Comparison of ENCODE assay signal across 16 cellular contexts in the genomic region with DNA sequence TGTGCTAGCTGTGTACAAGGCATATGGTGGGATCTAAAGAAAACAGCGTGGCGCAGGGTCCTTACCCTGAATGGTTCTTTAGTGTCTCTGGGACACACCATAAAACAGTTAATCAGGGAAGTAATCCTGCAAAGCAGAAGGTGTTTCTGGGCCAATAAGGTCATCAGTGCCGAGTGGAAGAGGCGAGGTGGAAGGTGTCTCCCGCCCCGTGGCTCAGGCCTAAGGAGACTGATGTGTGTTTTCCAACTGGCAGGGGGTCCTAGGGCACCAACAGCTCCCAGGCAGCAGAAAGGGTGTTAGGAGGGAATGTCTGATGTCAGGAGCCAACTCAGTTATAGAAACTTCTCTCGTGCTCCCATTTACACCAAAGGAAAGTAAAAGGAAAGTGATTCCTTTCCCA.
DNase-seq lines count a peak whose midpoint lies in the region; ATAC-seq and TF ChIP-seq lines count a peak whose summit lies in the region.
"Had no signal": no experiment of that assay in that cellular context is flagged by ENCODE, and none has a peak within 500 bp of the region (broad histone marks: within the 10 kb centered on the region; RNA-seq: fewer than 3 reads in every experiment).

No MANE protein-coding gene starts in this region.

- peak overlapping the region; percentile 73 for H3K4ac ChIP-seq in IMR-90 (ENCODE audit: low read depth, low read length)

- H2AK5ac ChIP-seq in IMR-90 (ENCODE audit: low read depth, low read length): peak overlapping the region; percentile 88

- peak overlapping the region; percentile 36; the same call in 1 of the 3 replicates for H2BK15ac ChIP-seq in IMR-90 (ENCODE audit: low read depth, low read length)

- no peaks in the 10 kb centered on the region for H3K9me3 ChIP-seq in IMR-90 (ENCODE audit: control insufficient read depth, insufficient read depth, low read length)
- no peaks in the 10 kb centered on the region for H3K9me3 ChIP-seq in left lung
- no peaks in the 10 kb centered on the region for H3K9me3 ChIP-seq in stomach smooth muscle (ENCODE audit: control insufficient read depth in 2 of 2, low read length in 2 of 2)
- H3K9me3 ChIP-seq: body of pancreas had no signal

- no TSS peak for BruUV-seq in IMR-90 (replicated peaks; lab: Mats Ljungman, UMichigan)

- CTCF ChIA-PET in IMR-90 (lab: Yijun Ruan, JAX): no interaction called here

- peaks cover 13% of the 10 kb centered on the region for H3K9me3 Mint-ChIP-seq in glutamatergic neuron (ENCODE audit: unreplicated experiment)
- H3K9me3 Mint-ChIP-seq: activated T-helper 17 cell treated with anti-CD3 and anti-CD28 coated beads, Interleukin-2, amount 50 U/mL, for 72 hours; GM23338; memory B cell; T-helper 1 cell treated with Interleukin-12 subunit alpha and Interleukin-12 subunit beta and Interleukin-4 antibody, amounts not matched to agents 30 μg/mL and 1 μg/mL, for 36 hours had no signal

- no peaks in the 10 kb centered on the region for H3K36me3 Mint-ChIP-seq in glutamatergic neuron (ENCODE audit: unreplicated experiment)

- peak overlapping the region; percentile 38 for H2AK9ac ChIP-seq in IMR-90 (replicated peaks; ENCODE audit: low read depth, low read length, poor library complexity)

- H3K4me1 ChIP-seq in IMR-90 (ENCODE audit: control insufficient read depth, insufficient read depth, low read length): peaks cover 41% of the 10 kb centered on the region
- peaks cover 63 to 77% of the 10 kb centered on the region in 2 donors for H3K4me1 ChIP-seq in left lung
- H3K4me1 ChIP-seq in stomach smooth muscle (ENCODE audit: control insufficient read depth, insufficient read depth, low read length): peaks cover 94% of the 10 kb centered on the region
- H3K4me1 ChIP-seq: parathyroid adenoma had no signal

- in situ Hi-C loops in IMR-90 (cut with MboI; ENCODE audit: low sequenced_read_pairs): no loop called here

- H3K27me3 Mint-ChIP-seq in glutamatergic neuron (ENCODE audit: unreplicated experiment): peaks cover 10% of the 10 kb centered on the region
- H3K27me3 Mint-ChIP-seq: activated T-helper 17 cell treated with anti-CD3 and anti-CD28 coated beads, Interleukin-2, amount 50 U/mL, for 72 hours; memory B cell had no signal

- TF ChIP-seq POLR2A in IMR-90 (IDR thresholded peaks at IDR 0.05; ENCODE audit: low read depth, low read length): no peak

- intact Hi-C loops in IMR-90 (cut with micrococcal nuclease) (no loop called here), left lung (cut with DNase I) (no loop called here)

- H4K20me1 ChIP-seq in IMR-90 (ENCODE audit: insufficient read depth, low read length): peaks cover 6% of the 10 kb centered on the region

- H3K23ac ChIP-seq in IMR-90 (ENCODE audit: low read depth, low read length): peak overlapping the region; percentile 37

- H2BK20ac ChIP-seq in IMR-90 (ENCODE audit: low read depth, low read length): peak overlapping the region; percentile 40

- H4K8ac ChIP-seq in IMR-90 (ENCODE audit: low read depth in 2 of 2, low read length in 2 of 2): peak overlapping the region in 1 of 2 experiments; percentile 78; a peak in 1 of 4 replicates

- H4K91ac ChIP-seq in IMR-90 (ENCODE audit: insufficient read depth, low read depth, low read length): peak overlapping the region; percentile 56; the same call in 1 of the 2 replicates

- H3K27me3 ChIP-seq in IMR-90 (ENCODE audit: control insufficient read depth, insufficient read depth, low read length) (no peaks in the 10 kb centered on the region), left lung (no peaks in the 10 kb centered on the region), stomach smooth muscle (ENCODE audit: control insufficient read depth in 1 of 2, insufficient read depth in 2 of 2, low read length in 2 of 2) (no peaks in the 10 kb centered on the region)
- H3K27me3 ChIP-seq: body of pancreas had no signal

- H3K36me3 ChIP-seq in IMR-90 (ENCODE audit: control insufficient read depth, insufficient read depth, low read length): 0 out of 2 replicates have a peak, but pooled peaks cover under 1% of the 10 kb centered on the region
- H3K36me3 ChIP-seq in left lung: peaks cover 0 to 24% of the 10 kb centered on the region in 2 donors
- peaks cover under 1 to 3% of the 10 kb centered on the region in 2 donors for H3K36me3 ChIP-seq in stomach smooth muscle (ENCODE audit: control insufficient read depth in 2 of 2, insufficient read depth in 2 of 2, low read length in 2 of 2)

- no peak overlapping the region for H3K27ac Mint-ChIP-seq in glutamatergic neuron (ENCODE audit: unreplicated experiment)
- H3K27ac Mint-ChIP-seq: activated T-helper 17 cell treated with anti-CD3 and anti-CD28 coated beads, Interleukin-2, amount 50 U/mL, for 72 hours; GM23338; memory B cell; T-helper 1 cell treated with Interleukin-12 subunit alpha and Interleukin-12 subunit beta and Interleukin-4 antibody, amounts not matched to agents 30 μg/mL and 1 μg/mL, for 36 hours had no signal

- H3K4me2 ChIP-seq in IMR-90 (ENCODE audit: low read depth, low read length): peak overlapping the region; percentile 49

- H4K5ac ChIP-seq in IMR-90 (ENCODE audit: low read depth, low read length): peak overlapping the region; percentile 51

- no peak overlapping the region; the same call in 1 of the 2 replicates for H3K56ac ChIP-seq in IMR-90 (ENCODE audit: extremely low read depth, insufficient read depth, low read length)

- peak overlapping the region; percentile 82 for H3K18ac ChIP-seq in IMR-90 (ENCODE audit: low read depth, low read length)

- ATAC-seq in IMR-90 (ENCODE audit: low read depth): no peak
- ATAC-seq in left lung: no peak
- ATAC-seq in stimulated activated naive CD8-positive, alpha-beta T cell treated with anti-CD3 and anti-CD28 coated beads, Interleukin-15, Interleukin-2, amounts not matched to agents 100 U/mL and 50 U/mL, for 24 hours: no peak
- no peak for ATAC-seq in HG03439 (IDR thresholded peaks at IDR 0.05; ENCODE audit: unreplicated experiment)
- ATAC-seq: body of pancreas, PC-3 had no signal

- no peak for TF ChIP-seq CTCF in IMR-90 (conservative IDR thresholded peaks at IDR 0.05; ENCODE audit: low read depth, low read length)
- TF ChIP-seq CTCF in left lung (IDR thresholded peaks at IDR 0.05): no peak
- TF ChIP-seq CTCF in glutamatergic neuron (IDR thresholded peaks at IDR 0.05; ENCODE audit: partially characterized antibody, unreplicated experiment): no peak

- DNase-seq in IMR-90 (no peak), caudate nucleus (lab: John Stamatoyannopoulos, UW) (no peak), left lung (no peak), SW 1271 (lab: John Stamatoyannopoulos, UW) (no peak), glutamatergic neuron (no peak)
- DNase-seq in stimulated activated naive CD8-positive, alpha-beta T cell treated with anti-CD3 and anti-CD28 coated beads, Interleukin-15, Interleukin-2, amounts not matched to agents 100 U/mL and 50 U/mL, for 24 hours: no peak
- DNase-seq: PC-3 had no signal

- peak overlapping the region; percentile 79; the same call in 1 of the 2 replicates for H3K27ac ChIP-seq in IMR-90 (ENCODE audit: insufficient read depth, low read length)
- H3K27ac ChIP-seq in caudate nucleus (ENCODE audit: low read depth, low read length): peak overlapping the region; percentile 98
- H3K27ac ChIP-seq in left lung: peak overlapping the region; percentile 76 to 86
- H3K27ac ChIP-seq in stomach smooth muscle (ENCODE audit: low read length): peak overlapping the region; percentile 96
- H3K27ac ChIP-seq: C4-2B, parathyroid adenoma had no signal

- peaks cover 34% of the 10 kb centered on the region for H3K9me1 ChIP-seq in IMR-90 (ENCODE audit: insufficient read depth, low read length)

- H3K4me1 Mint-ChIP-seq in glutamatergic neuron (ENCODE audit: low read depth, unreplicated experiment): peaks cover 46% of the 10 kb centered on the region
- H3K4me1 Mint-ChIP-seq: memory B cell had no signal

- H3K79me1 ChIP-seq in IMR-90 (ENCODE audit: low read depth in 1 of 2, low read length in 2 of 2): peaks cover 3 to 23% of the 10 kb centered on the region in 2 experiments; a peak in 3 of 4 replicates

- peak overlapping the region; percentile 62 for H2BK120ac ChIP-seq in IMR-90 (ENCODE audit: low read depth, low read length)

- dilution Hi-C loops in IMR-90 (cut with HindIII; ENCODE audit: low sequenced_read_pairs, unreplicated experiment): no loop called here

- WGBS in IMR-90 (ENCODE audit: extremely low coverage in 2 of 2, insufficient read length in 1 of 2), 2 experiments: 79% methylated on average over 2 of the region's 7 CpGs; no CpG with 5 or more reads in 1 of the 2 experiments

- H3K9ac ChIP-seq in IMR-90 (ENCODE audit: low read depth, low read length): no peak overlapping the region
- peak overlapping the region; percentile 53 to 66 for H3K9ac ChIP-seq in stomach smooth muscle (ENCODE audit: low read length in 2 of 2)
- H3K9ac ChIP-seq: parathyroid adenoma had no signal

- H2BK5ac ChIP-seq in IMR-90 (ENCODE audit: low read depth, low read length, poor library complexity, severe bottlenecking): peak overlapping the region; percentile 9

- no peak overlapping the region for H3K4me3 Mint-ChIP-seq in glutamatergic neuron (ENCODE audit: unreplicated experiment)
- H3K4me3 Mint-ChIP-seq: activated T-helper 17 cell treated with anti-CD3 and anti-CD28 coated beads, Interleukin-2, amount 50 U/mL, for 72 hours; GM23338; memory B cell; T-helper 1 cell treated with Interleukin-12 subunit alpha and Interleukin-12 subunit beta and Interleukin-4 antibody, amounts not matched to agents 30 μg/mL and 1 μg/mL, for 36 hours had no signal

- H3K4me3 ChIP-seq in IMR-90 (ENCODE audit: insufficient read depth, low read depth, low read length) (no peak overlapping the region), left lung (no peak overlapping the region), stomach smooth muscle (ENCODE audit: low read length in 2 of 2) (peak overlapping the region; percentile 47 to 63)
- H3K4me3 ChIP-seq: body of pancreas had no signal

- POLR2A ChIA-PET in IMR-90 (lab: Charles Lee; ENCODE audit: unreplicated experiment): no interaction called here

- TF ChIP-seq RAD21 in IMR-90 (IDR thresholded peaks at IDR 0.05; ENCODE audit: low read length): no peak

- H2AFZ ChIP-seq in IMR-90 (replicated peaks; ENCODE audit: low read length, poor library complexity): no peak overlapping the region
- H2AFZ ChIP-seq: GM23338, parathyroid adenoma had no signal

- peak overlapping the region; percentile 46 for H3K14ac ChIP-seq in IMR-90 (replicated peaks; ENCODE audit: low read depth, low read length)

TF ChIP-seq in IMR-90, 13 proteins besides CTCF, POLR2A, EP300 and RAD21 (continues in another document):
- TF ChIP-seq CHD1 (IDR thresholded peaks at IDR 0.05; ENCODE audit: low read depth, low read length): no peak
- no peak for TF ChIP-seq RFX5 (IDR thresholded peaks at IDR 0.05; ENCODE audit: low read depth, low read length)
- no peak for TF ChIP-seq SMC3 (IDR thresholded peaks at IDR 0.05; ENCODE audit: low read depth, low read length)

Comparison
In these comparisons a context has a peak if more than half of its experiments do, and no peak if none do; other contexts are left out.
1. H3K4me3 ChIP-seq: peak in stomach smooth muscle (2 of 2); none in IMR-90 (single experiment) and left lung (0 of 2).
2. Peak in every context shown above with its lines, with median percentiles within 50 percentile points of each other: H3K27ac ChIP-seq.